In genomic region chr2:33482518-33482917, GRCh38 we compare ENCODE assay signal across 29 cellular contexts. TPM values are rescaled to one million over a fixed set of nuclear protein-coding genes. Genes with fewer than 3 reads are reported as not detected.
A peak's percentile ranks its signal among the peaks of the same experiment; 100 is the strongest.
DNase-seq lines count a peak whose midpoint lies in the region; ATAC-seq, FAIRE-seq and TF ChIP-seq lines count a peak whose summit lies in the region.
"Had no signal": no experiment of that assay in that cellular context is flagged by ENCODE, and none has a peak within 500 bp of the region (broad histone marks: within the 10 kb centered on the region; RNA-seq: fewer than 3 reads in every experiment).

No MANE protein-coding gene starts in this region.

- H3K4me3 Mint-ChIP-seq in activated T-helper 1 cell treated with anti-CD3 and anti-CD28 coated beads, Interleukin-12 subunit alpha, Interleukin-12 subunit beta, Interleukin-2, Interleukin-4 antibody, amounts not matched to agents 30 ng/mL and 10 ng/mL and 1 ng/mL, durations not matched to agents 14 hours and 24 hours and 36 hours: no peak overlapping the region
- H3K4me3 Mint-ChIP-seq: activated CD4-positive, alpha-beta T cell treated with anti-CD3 and anti-CD28 coated beads for 36 hours had no signal

- H3K36me3 ChIP-seq in GM12878 (ENCODE audit: control insufficient read depth in 2 of 2, insufficient read depth in 2 of 2, low read length in 1 of 2) (peaks cover 0 to 4% of the 10 kb centered on the region in 2 experiments; a peak in 2 of 4 replicates), skeletal muscle tissue (ENCODE audit: control insufficient read depth in 3 of 3, insufficient read depth in 3 of 3, low read length in 3 of 3) (no peaks in the 10 kb centered on the region)
- H3K36me3 ChIP-seq: esophagus muscularis mucosa, lower lobe of right lung, thyroid gland had no signal

- H3K9me3 Mint-ChIP-seq in activated T-helper 1 cell treated with anti-CD3 and anti-CD28 coated beads, Interleukin-12 subunit alpha, Interleukin-12 subunit beta, Interleukin-2, Interleukin-4 antibody, amounts not matched to agents 30 ng/mL and 10 ng/mL and 1 ng/mL, durations not matched to agents 14 hours and 24 hours and 36 hours: peaks cover 21% of the 10 kb centered on the region

- intact Hi-C loops in GM12878 (cut with micrococcal nuclease; ENCODE audit: unreplicated experiment): loop anchor here (10.0 kb wide), 1 partner anchor 1202 kb away; no protein-coding TSS in a partner anchor
- intact Hi-C loops in left ventricle myocardium superior (cut with micrococcal nuclease): loop anchor here (10.0 kb wide), 1 partner anchor 52 kb away; no protein-coding TSS in a partner anchor
- intact Hi-C loops in activated T-helper 1 cell treated with anti-CD3 and anti-CD28 coated beads, Interleukin-12 subunit alpha, Interleukin-12 subunit beta, Interleukin-2, Interleukin-4 antibody, amounts not matched to agents 30 ng/mL and 10 ng/mL and 1 ng/mL, durations not matched to agents 14 hours and 24 hours and 36 hours (cut with micrococcal nuclease): no loop called here

- RAD21 ChIA-PET in GM12878 (lab: Charles Lee; ENCODE audit: unreplicated experiment): interaction anchor here (9.7 kb wide), 1 partner anchor 10 kb away, joined by 222 read pairs; no protein-coding TSS in a partner anchor

- peaks cover 90% of the 10 kb centered on the region for H3K79me2 ChIP-seq in GM12878 (ENCODE audit: control insufficient read depth, insufficient read depth, low read length)

- no peak for TF ChIP-seq CTCF in GM12878 (IDR thresholded peaks at IDR 0.05 in 2 of 3, conservative IDR thresholded peaks at IDR 0.05 in 1 of 3; ENCODE audit: control insufficient read depth in 2 of 3, extremely low read depth in 1 of 3, insufficient read depth in 1 of 3, low read depth in 3 of 3, low read length in 3 of 3)

- SMC1A ChIA-PET in GM12878 (lab: Charles Lee; ENCODE audit: uncharacterized antibody, unreplicated experiment): interaction anchor here (1.1 to 9.6 kb wide), 2 partner anchors 14 to 21 kb away, joined by 3 to 258 read pairs; no protein-coding TSS in a partner anchor

- TF ChIP-seq POLR2A in GM12891 (IDR thresholded peaks at IDR 0.05; ENCODE audit: low read depth, low read length) (no peak), GM12878 (IDR thresholded peaks at IDR 0.05; ENCODE audit: low read depth, low read length) (no peak)

- no peaks in the 10 kb centered on the region for H3K27me3 ChIP-seq in GM12878 (replicated peaks in 1 of 2; ENCODE audit: control insufficient read depth in 2 of 2, insufficient read depth in 2 of 2, low read length in 1 of 2)
- no peaks in the 10 kb centered on the region for H3K27me3 ChIP-seq in skeletal muscle tissue (ENCODE audit: control insufficient read depth in 3 of 3, insufficient read depth in 3 of 3, low read length in 3 of 3)
- H3K27me3 ChIP-seq: body of pancreas, esophagus muscularis mucosa, thyroid gland had no signal

- H3K27me3 Mint-ChIP-seq in activated T-helper 1 cell treated with anti-CD3 and anti-CD28 coated beads, Interleukin-12 subunit alpha, Interleukin-12 subunit beta, Interleukin-2, Interleukin-4 antibody, amounts not matched to agents 30 ng/mL and 10 ng/mL and 1 ng/mL, durations not matched to agents 14 hours and 24 hours and 36 hours (ENCODE audit: insufficient read depth): no peaks in the 10 kb centered on the region
- H3K27me3 Mint-ChIP-seq: activated CD4-positive, alpha-beta T cell treated with anti-CD3 and anti-CD28 coated beads for 36 hours had no signal

- in situ Hi-C loops in GM12878 (cut with MboI): loop anchor here (25.0 kb wide), 1 partner anchor 1205 kb away; no protein-coding TSS in a partner anchor

- H3K4me3 ChIP-seq in GM12878 (peak overlapping the region; percentile 33), skeletal muscle tissue (ENCODE audit: low read length in 3 of 3) (no peak overlapping the region)
- H3K4me3 ChIP-seq: body of pancreas, esophagus muscularis mucosa, lower lobe of right lung, thyroid gland had no signal

- H3K4me1 ChIP-seq in GM12878 (ENCODE audit: control insufficient read depth, insufficient read depth, low read length): peaks cover 26% of the 10 kb centered on the region
- peaks cover 20 to 51% (median 34%) of the 10 kb centered on the region in 3 donors for H3K4me1 ChIP-seq in skeletal muscle tissue (ENCODE audit: control insufficient read depth in 3 of 3, insufficient read depth in 3 of 3, low read length in 3 of 3)

- H3K4me1 Mint-ChIP-seq in activated T-helper 1 cell treated with anti-CD3 and anti-CD28 coated beads, Interleukin-12 subunit alpha, Interleukin-12 subunit beta, Interleukin-2, Interleukin-4 antibody, amounts not matched to agents 30 ng/mL and 10 ng/mL and 1 ng/mL, durations not matched to agents 14 hours and 24 hours and 36 hours (ENCODE audit: low read depth): peaks cover 24% of the 10 kb centered on the region

- BruUV-seq in GM12878 (replicated peaks; lab: Mats Ljungman, UMichigan): no TSS peak

- ATAC-seq in GM12878 (no peak), left ventricle myocardium superior (peak; percentile 66), HG02981 (IDR thresholded peaks at IDR 0.05; ENCODE audit: unreplicated experiment) (no peak)
- ATAC-seq: activated CD4-positive, alpha-beta T cell treated with anti-CD3 and anti-CD28 coated beads for 36 hours; body of pancreas; HCT116; lower lobe of right lung; PC-3; stimulated activated naive CD8-positive, alpha-beta T cell treated with anti-CD3 and anti-CD28 coated beads, Interleukin-15, Interleukin-2, amounts not matched to agents 100 U/mL and 50 U/mL, for 24 hours had no signal

- no peak for DNase-seq in GM12891 (ENCODE audit: insufficient read length, low spot score)
- no peak for DNase-seq in GM12878 (ENCODE audit: low read depth, low spot score)
- DNase-seq in left ventricle myocardium superior: no peak
- DNase-seq in activated T-helper 1 cell treated with anti-CD3 and anti-CD28 coated beads, Interleukin-12 subunit alpha, Interleukin-12 subunit beta, Interleukin-2, Interleukin-4 antibody, amounts not matched to agents 30 ng/mL and 10 ng/mL and 1 ng/mL, durations not matched to agents 14 hours and 24 hours and 36 hours (ENCODE audit: low spot score): no peak
- no peak for DNase-seq in D341Med (ENCODE audit: low spot score)
- DNase-seq in urothelium cell line (ENCODE audit: low spot score): no peak
- DNase-seq: activated CD4-positive, alpha-beta T cell treated with anti-CD3 and anti-CD28 coated beads for 36 hours; activated gamma-delta T cell; body of pancreas; Calu3; effector memory CD4-positive, alpha-beta T cell; lower lobe of right lung; NCI-H1417; NCI-H2081; NCI-H226; NCI-H774; nucleus accumbens; PC-3; SHP77 treated with DMSO at 0.1 percent for 48 hours; stimulated activated CD4-positive, alpha-beta T cell treated with anti-CD3 and anti-CD28 coated beads, Interleukin-4, amount 100 ng/mL, for 4 hours; stimulated activated naive CD8-positive, alpha-beta T cell treated with anti-CD3 and anti-CD28 coated beads, Interleukin-15, Interleukin-2, amounts not matched to agents 100 U/mL and 50 U/mL, for 24 hours; T-helper 1 cell; thyroid gland had no signal

- FAIRE-seq in GM12891 (lab: Jason Lieb, UNC) (peak; percentile 84), GM12878 (lab: Jason Lieb, UNC) (no peak), urothelium cell line (lab: Jason Lieb, UNC) (no peak)
- FAIRE-seq: frontal cortex had no signal

- WGBS in GM12878 (ENCODE audit: insufficient coverage, insufficient replicate concordance, low lambda C conversion rate, missing lambda C conversion rate): 4% methylated on average over 2 of the region's 2 CpGs

- peak overlapping the region; percentile 88 for H3K4me2 ChIP-seq in GM12878 (ENCODE audit: control insufficient read depth, insufficient read depth)

- TF ChIP-seq EP300 in GM12878 (IDR thresholded peaks at IDR 0.05; ENCODE audit: borderline replicate concordance in 1 of 2, control insufficient read depth in 1 of 2, low read depth in 2 of 2, low read length in 2 of 2): no peak

- H2AFZ ChIP-seq in GM12878 (ENCODE audit: control insufficient read depth, low read depth, low read length): no peak overlapping the region

- POLR2A ChIA-PET in GM12878 (lab: Charles Lee): interaction anchor here (0.6 to 0.7 kb wide), 2 partner anchors 51 to 277 kb away, joined by 4 to 5 read pairs; no protein-coding TSS in a partner anchor

- CTCF ChIA-PET in GM12878 (lab: Yijun Ruan, JAX): interaction anchor here (5.0 kb wide), 1 partner anchor 12 kb away, joined by 26 read pairs; no protein-coding TSS in a partner anchor

- H3K27ac ChIP-seq in GM12878 (ENCODE audit: control insufficient read depth, insufficient read depth): peak overlapping the region; percentile 88
- peak overlapping the region; percentile 54 for H3K27ac ChIP-seq in skeletal muscle tissue (ENCODE audit: low read depth, low read length)
- H3K27ac ChIP-seq: body of pancreas, C4-2B, lower lobe of right lung had no signal

- no peak for TF ChIP-seq RAD21 in GM12878 (IDR thresholded peaks at IDR 0.05; ENCODE audit: insufficient read depth, low read depth, low read length)

- no peaks in the 10 kb centered on the region for H4K20me1 ChIP-seq in GM12878 (ENCODE audit: control insufficient read depth, insufficient read depth)

- H3K9me3 ChIP-seq in GM12878 (replicated peaks; ENCODE audit: control insufficient read depth, insufficient read depth, low read length) (peaks cover 8% of the 10 kb centered on the region; the same call in 2 of the 3 replicates), skeletal muscle tissue (ENCODE audit: control insufficient read depth in 3 of 3, low read length in 3 of 3) (no peaks in the 10 kb centered on the region)
- H3K9me3 ChIP-seq: body of pancreas, lower lobe of right lung, thyroid gland had no signal

- peaks cover 14% of the 10 kb centered on the region for H3K36me3 Mint-ChIP-seq in activated T-helper 1 cell treated with anti-CD3 and anti-CD28 coated beads, Interleukin-12 subunit alpha, Interleukin-12 subunit beta, Interleukin-2, Interleukin-4 antibody, amounts not matched to agents 30 ng/mL and 10 ng/mL and 1 ng/mL, durations not matched to agents 14 hours and 24 hours and 36 hours (ENCODE audit: low read depth)

- H3K9ac ChIP-seq in GM12878 (ENCODE audit: control insufficient read depth, insufficient read depth, low read length) (peak overlapping the region; percentile 3), skeletal muscle tissue (ENCODE audit: low read depth in 1 of 3, low read length in 3 of 3) (peak overlapping the region in 2 of 3 donors; percentile 18 to 40)

- no peak overlapping the region for H3K27ac Mint-ChIP-seq in activated T-helper 1 cell treated with anti-CD3 and anti-CD28 coated beads, Interleukin-12 subunit alpha, Interleukin-12 subunit beta, Interleukin-2, Interleukin-4 antibody, amounts not matched to agents 30 ng/mL and 10 ng/mL and 1 ng/mL, durations not matched to agents 14 hours and 24 hours and 36 hours
- H3K27ac Mint-ChIP-seq: activated CD4-positive, alpha-beta T cell treated with anti-CD3 and anti-CD28 coated beads for 36 hours had no signal

RNA-seq across cellular contexts. Expression of gene RASGRP3, which starts 6.1 kb away (rescaled TPM):
- 104 TPM for polyA plus RNA-seq in GM12891 (2012; ENCODE audit: low read depth, missing spikeins)
- total RNA-seq in GM12878 (2013; cell fraction: nucleolus; rRNA removed): 228 and 235 TPM in 2 replicates
- total RNA-seq in GM12878 (2014; rRNA removed) (106 and 107 TPM in 2 replicates), GM12878 (2014; rRNA removed; fragmentation: Illumina TruSeq; extraction: Trizol) (88.8 and 91.2 TPM in 2 replicates), GM12878 (2021) (61.7 and 64.5 TPM in 2 replicates), left ventricle myocardium superior (53.8 TPM), skeletal muscle tissue (49.1 TPM)
- 104 TPM for polyA plus RNA-seq in GM12878 (2011; ENCODE audit: low read depth)
- polyA plus RNA-seq in GM12878 (2011; rRNA removed) (42.2 and 46.6 TPM in 2 replicates), GM12878 (2014; fragmentation: Illumina TruSeq; extraction: Trizol) (72.9 and 79.7 TPM in 2 replicates), GM12878 (2014; fragmentation: Nextera tagmentation; extraction: Ambion mirVana) (10 to 100 TPM; 31.6 to 40.2 TPM), GM12878 (2014; rRNA removed) (74.4 and 77.6 TPM in 2 replicates), GM12878 (2016; fragmentation: Nextera tagmentation; extraction: Ambion mirVana) (10 to 100 TPM; 64.4 to 65.1 TPM)
- 30.6 and 42.1 TPM in 2 replicates for polyA plus RNA-seq in GM12878 (2011; cell fraction: cytosol; rRNA removed)
- polyA plus RNA-seq in GM12878 (2011; cell fraction: nucleus; rRNA removed): 41.1 and 62.6 TPM in 2 replicates
- polyA plus RNA-seq in GM12878 (2012): 105 and 110 TPM in 2 replicates
- 51.7 and 81.6 TPM in 2 replicates for polyA minus RNA-seq in GM12878 (2011; rRNA and poly(A)+ RNA removed)
- polyA minus RNA-seq in GM12878 (2011; cell fraction: cytosol; rRNA and poly(A)+ RNA removed): 16.2 and 16.8 TPM in 2 replicates
- 30.9 and 34.6 TPM in 2 replicates for polyA minus RNA-seq in GM12878 (2011; cell fraction: nucleus; rRNA and poly(A)+ RNA removed)
- total RNA-seq in activated T-helper 1 cell treated with anti-CD3 and anti-CD28 coated beads, Interleukin-12 subunit alpha, Interleukin-12 subunit beta, Interleukin-2, Interleukin-4 antibody, amounts not matched to agents 30 ng/mL and 10 ng/mL and 1 ng/mL, durations not matched to agents 14 hours and 24 hours and 36 hours: 3.6 and 4.1 TPM in 2 replicates
